ENCODE assay signal across 8 cellular contexts in genomic region chr17:1764705-1765104, GRCh38. TPM values are rescaled to one million over a fixed set of nuclear protein-coding genes. Genes with fewer than 3 reads are reported as not detected.
DNase-seq lines count a peak whose midpoint lies in the region; ATAC-seq and TF ChIP-seq lines count a peak whose summit lies in the region.
"Not testable (repeated sequence)": the region's sequence is repeated elsewhere in the genome, so short reads cannot be mapped to it uniquely, and the experiment has no call there.

No MANE protein-coding gene starts in this region.

- peak overlapping the region; percentile 66; the same call in 1 of the 2 replicates for H2AFZ ChIP-seq in SK-N-SH (ENCODE audit: low read depth)

- H3K4me3 ChIP-seq in CD8-positive, alpha-beta memory T cell (ENCODE audit: low read length); SK-N-SH (ENCODE audit: low read depth in 2 of 2, low read length in 1 of 2); heart right ventricle; muscle layer of duodenum (ENCODE audit: low read depth in 1 of 2, low read length in 2 of 2); upper lobe of right lung: not testable (repeated sequence)
- peak overlapping the region; percentile 66 to 95 (median 92) for H3K4me3 ChIP-seq in skeletal muscle tissue (ENCODE audit: low read length in 3 of 3)

- H3K4me3 Mint-ChIP-seq in CD8-positive, alpha-beta memory T cell, result peak overlapping the region in 5 of 7 donors; percentile 61 to 79 (median 69)
- H3K4me3 Mint-ChIP-seq in activated T-helper 17 cell treated with anti-CD3 and anti-CD28 coated beads, Interleukin-2, amount 50 U/mL, for 72 hours, result peak overlapping the region; percentile 33
- peak overlapping the region; percentile 65 for H3K4me3 Mint-ChIP-seq in central memory CD8-positive, alpha-beta T cell

- ATAC-seq in activated T-helper 17 cell treated with anti-CD3 and anti-CD28 coated beads, Interleukin-2, amount 50 U/mL, for 72 hours (replicated peaks); central memory CD8-positive, alpha-beta T cell (replicated peaks; ENCODE audit: extremely low read depth, poor library complexity, severe bottlenecking); upper lobe of right lung: not testable (repeated sequence)
- peak in 3 of 8 donors; percentile 18 to 35 (median 33) for ATAC-seq in heart right ventricle

- CTCF ChIA-PET in CD8-positive, alpha-beta memory T cell (lab: Charles Lee), result interaction anchor here (0.7 to 2.2 kb wide), 5 partner anchors 19 to 290 kb away, joined by 3 to 8 read pairs (median 4); no protein-coding TSS in a partner anchor
- CTCF ChIA-PET in SK-N-SH (lab: Yijun Ruan, JAX), result interaction anchor here (0.8 to 1.2 kb wide), 3 partner anchors 9 to 28 kb away, joined by 4 to 5 read pairs (median 4); no protein-coding TSS in a partner anchor

- H3K9ac ChIP-seq in SK-N-SH, result not testable (repeated sequence)
- peak overlapping the region; percentile 84 to 100 (median 98) for H3K9ac ChIP-seq in skeletal muscle tissue (ENCODE audit: low read depth in 1 of 3, low read length in 3 of 3)

- H3K4me2 ChIP-seq in SK-N-SH, result peak overlapping the region; percentile 88; the same call in 1 of the 2 replicates

- not testable (repeated sequence) for H4K20me1 ChIP-seq in SK-N-SH (ENCODE audit: insufficient read depth)

- not testable (repeated sequence) for TF ChIP-seq CTCF in SK-N-SH (IDR thresholded peaks at IDR 0.05); heart right ventricle (IDR thresholded peaks at IDR 0.05); upper lobe of right lung (IDR thresholded peaks at IDR 0.05)

- not testable (repeated sequence) for H3F3A ChIP-seq in SK-N-SH (replicated peaks; ENCODE audit: insufficient read depth)

- peaks cover 39% of the 10 kb centered on the region for H3K4me1 ChIP-seq in CD8-positive, alpha-beta memory T cell (ENCODE audit: insufficient read depth, low read length)
- peaks cover 28 to 34% of the 10 kb centered on the region in 2 experiments; a peak in 3 of 4 replicates for H3K4me1 ChIP-seq in SK-N-SH (ENCODE audit: control insufficient read depth in 1 of 2, insufficient read depth in 2 of 2, low read depth in 1 of 2, low read length in 1 of 2)
- peaks cover 0 to 43% (median 14%) of the 10 kb centered on the region in 9 donors for H3K4me1 ChIP-seq in heart right ventricle
- not testable (repeated sequence) for H3K4me1 ChIP-seq in muscle layer of duodenum (ENCODE audit: control insufficient read depth in 1 of 2, insufficient read depth in 2 of 2, low read length in 2 of 2)
- peaks cover 41 to 62% (median 48%) of the 10 kb centered on the region in 3 donors for H3K4me1 ChIP-seq in skeletal muscle tissue (ENCODE audit: control insufficient read depth in 3 of 3, insufficient read depth in 3 of 3, low read length in 3 of 3)
- peaks cover 31% of the 10 kb centered on the region for H3K4me1 ChIP-seq in upper lobe of right lung

- H3K27ac ChIP-seq in CD8-positive, alpha-beta memory T cell (ENCODE audit: low read depth, low read length), result not testable (repeated sequence)
- H3K27ac ChIP-seq in SK-N-SH (ENCODE audit: low read depth in 2 of 2, low read length in 1 of 2) (peak overlapping the region; percentile 51 to 98; a peak in 3 of 4 replicates), heart right ventricle (peak overlapping the region; percentile 43 to 90 (median 80)), muscle layer of duodenum (ENCODE audit: low read length) (peak overlapping the region; percentile 67), skeletal muscle tissue (ENCODE audit: low read depth, low read length) (peak overlapping the region; percentile 96), upper lobe of right lung (peak overlapping the region; percentile 82)

- not testable (repeated sequence) for H3K9me3 ChIP-seq in CD8-positive, alpha-beta memory T cell (ENCODE audit: low read length); SK-N-SH; heart right ventricle; muscle layer of duodenum (ENCODE audit: control insufficient read depth in 1 of 2, low read length in 2 of 2); skeletal muscle tissue (ENCODE audit: control insufficient read depth in 3 of 3, low read length in 3 of 3); upper lobe of right lung

- not testable (repeated sequence) for DNase-seq in CD8-positive, alpha-beta memory T cell; SK-N-SH; central memory CD8-positive, alpha-beta T cell (ENCODE audit: low spot score in 2 of 2); heart right ventricle; upper lobe of right lung

- not testable (repeated sequence) for H3K36me3 Mint-ChIP-seq in CD8-positive, alpha-beta memory T cell; activated T-helper 17 cell treated with anti-CD3 and anti-CD28 coated beads, Interleukin-2, amount 50 U/mL, for 72 hours (ENCODE audit: low read depth); central memory CD8-positive, alpha-beta T cell (ENCODE audit: insufficient read depth)

- WGBS in SK-N-SH (ENCODE audit: low lambda C conversion rate), result 92% methylated on average over 7 of the region's 7 CpGs
- WGBS in heart right ventricle, 2 donors, result 85 to 86% methylated on average over 7 of the region's 7 CpGs

- H3K9me3 Mint-ChIP-seq in CD8-positive, alpha-beta memory T cell; activated T-helper 17 cell treated with anti-CD3 and anti-CD28 coated beads, Interleukin-2, amount 50 U/mL, for 72 hours; central memory CD8-positive, alpha-beta T cell: not testable (repeated sequence)

- not testable (repeated sequence) for TF ChIP-seq RAD21 in SK-N-SH (IDR thresholded peaks at IDR 0.05; ENCODE audit: low read length)

- not testable (repeated sequence) for H3K36me3 ChIP-seq in CD8-positive, alpha-beta memory T cell (ENCODE audit: insufficient read depth, low read length); SK-N-SH (replicated peaks in 1 of 2; ENCODE audit: control insufficient read depth in 1 of 2, insufficient read depth in 2 of 2, low read length in 1 of 2); heart right ventricle; muscle layer of duodenum (ENCODE audit: control insufficient read depth in 1 of 2, insufficient read depth in 2 of 2, low read length in 2 of 2); upper lobe of right lung
- peaks cover 5 to 14% (median 8%) of the 10 kb centered on the region in 3 donors for H3K36me3 ChIP-seq in skeletal muscle tissue (ENCODE audit: control insufficient read depth in 3 of 3, insufficient read depth in 3 of 3, low read length in 3 of 3)

- POLR2A ChIA-PET in CD8-positive, alpha-beta memory T cell (lab: Charles Lee), result interaction anchor here (0.5 to 2.4 kb wide), 5 partner anchors 16 to 1990 kb away, joined by 4 to 14 read pairs (median 6); partner anchors contain the start of gene WDR81
- POLR2A ChIA-PET in SK-N-SH (lab: Yijun Ruan, JAX), result interaction anchor here (1.1 kb wide), 1 partner anchor 9 kb away, joined by 5 read pairs; no protein-coding TSS in a partner anchor

- H3K27me3 Mint-ChIP-seq in CD8-positive, alpha-beta memory T cell; activated T-helper 17 cell treated with anti-CD3 and anti-CD28 coated beads, Interleukin-2, amount 50 U/mL, for 72 hours; central memory CD8-positive, alpha-beta T cell: not testable (repeated sequence)

- H3K9me2 ChIP-seq in SK-N-SH, result not testable (repeated sequence)

- H3K79me2 ChIP-seq in SK-N-SH (ENCODE audit: insufficient read depth), result not testable (repeated sequence)

- intact Hi-C loops in heart right ventricle (cut with DNase I); upper lobe of right lung (cut with DNase I): not testable (repeated sequence)

- not testable (repeated sequence) for TF ChIP-seq EP300 in SK-N-SH (IDR thresholded peaks at IDR 0.05; ENCODE audit: borderline replicate concordance in 1 of 2, low read depth in 1 of 2, low read length in 1 of 2)

- not testable (repeated sequence) for H3K27me3 ChIP-seq in CD8-positive, alpha-beta memory T cell (ENCODE audit: insufficient read depth, low read length, poor library complexity, severe bottlenecking); SK-N-SH (ENCODE audit: insufficient read depth); heart right ventricle; muscle layer of duodenum (ENCODE audit: low read depth, low read length); skeletal muscle tissue (ENCODE audit: control insufficient read depth in 3 of 3, insufficient read depth in 3 of 3, low read length in 3 of 3); upper lobe of right lung

- H3K27ac Mint-ChIP-seq in CD8-positive, alpha-beta memory T cell, result peak overlapping the region in 7 of 8 donors; percentile 50 to 94 (median 89)
- H3K27ac Mint-ChIP-seq in activated T-helper 17 cell treated with anti-CD3 and anti-CD28 coated beads, Interleukin-2, amount 50 U/mL, for 72 hours, result peak overlapping the region; percentile 12
- H3K27ac Mint-ChIP-seq in central memory CD8-positive, alpha-beta T cell (ENCODE audit: low read depth), result peak overlapping the region; percentile 86

- H3K4me1 Mint-ChIP-seq in CD8-positive, alpha-beta memory T cell, result peaks cover 35 to 42% (median 35%) of the 10 kb centered on the region in 3 donors
- H3K4me1 Mint-ChIP-seq in activated T-helper 17 cell treated with anti-CD3 and anti-CD28 coated beads, Interleukin-2, amount 50 U/mL, for 72 hours, result peaks cover 14% of the 10 kb centered on the region
- H3K4me1 Mint-ChIP-seq in central memory CD8-positive, alpha-beta T cell, result peaks cover 18% of the 10 kb centered on the region

RNA-seq across cellular contexts. Expression of gene SERPINF1, which starts 2.8 kb away (rescaled TPM):
- 1 to 10 TPM; 1.2 to 2.1 TPM for total RNA-seq in CD8-positive, alpha-beta memory T cell
- polyA plus RNA-seq in CD8-positive, alpha-beta memory T cell, result 2.4 TPM
- polyA plus RNA-seq in SK-N-SH (2012; rRNA removed) (380 and 392 TPM in 2 replicates), heart right ventricle (100 to 1,000 TPM; 181 to 247 TPM)
- polyA plus RNA-seq in SK-N-SH (2012; cell fraction: cytosol; rRNA removed), result 248 and 316 TPM in 2 replicates
- polyA plus RNA-seq in SK-N-SH (2012; cell fraction: nucleus; rRNA removed), result 275 and 299 TPM in 2 replicates
- total RNA-seq in activated T-helper 17 cell treated with anti-CD3 and anti-CD28 coated beads, Interleukin-2, amount 50 U/mL, for 72 hours, result not detected
- total RNA-seq in heart right ventricle (100 to 1,000 TPM in 4 of 10 donors, 10 to 100 TPM in 6; 26.2 to 185 (median 89.1) TPM), skeletal muscle tissue (328 TPM), upper lobe of right lung (119 TPM)

RNA-seq across cellular contexts. Expression of gene SERPINF2, which starts 22.0 kb away (rescaled TPM):
- total RNA-seq in CD8-positive, alpha-beta memory T cell, result under 1 TPM; 0.13 to 0.33 TPM
- polyA plus RNA-seq in CD8-positive, alpha-beta memory T cell, result not detected
- polyA plus RNA-seq in SK-N-SH (2012; rRNA removed), result 0.16 and 0.26 TPM in 2 replicates
- polyA plus RNA-seq in SK-N-SH (2012; cell fraction: cytosol; rRNA removed), result 0.05 and 0.18 TPM in 2 replicates
- polyA plus RNA-seq in SK-N-SH (2012; cell fraction: nucleus; rRNA removed), result 1.0 and 1.5 TPM in 2 replicates
- total RNA-seq in activated T-helper 17 cell treated with anti-CD3 and anti-CD28 coated beads, Interleukin-2, amount 50 U/mL, for 72 hours, result under 1 TPM; 0.45 to 0.85 TPM
- 1 to 10 TPM in 3 of 10 donors, under 1 TPM in 5, not detected in 2; 0.18 to 1.3 (median 0.41) TPM for total RNA-seq in heart right ventricle
- 1 to 10 TPM; 2.0 to 2.8 TPM for polyA plus RNA-seq in heart right ventricle
- not detected for total RNA-seq in skeletal muscle tissue
- 21.6 TPM for total RNA-seq in upper lobe of right lung

RNA-seq across cellular contexts. Expression of gene WDR81, which starts 40.2 kb away (rescaled TPM):
- 10 to 100 TPM; 21.1 to 23.7 TPM for total RNA-seq in CD8-positive, alpha-beta memory T cell
- 20.4 TPM for polyA plus RNA-seq in CD8-positive, alpha-beta memory T cell
- polyA plus RNA-seq in SK-N-SH (2012; rRNA removed) (7.2 and 9.3 TPM in 2 replicates), heart right ventricle (10 to 100 TPM in 1 of 2 donors, 1 to 10 TPM in 1; 8.5 to 14.9 TPM)
- polyA plus RNA-seq in SK-N-SH (2012; cell fraction: cytosol; rRNA removed), result 2.4 and 4.3 TPM in 2 replicates
- 30.4 and 32.0 TPM in 2 replicates for polyA plus RNA-seq in SK-N-SH (2012; cell fraction: nucleus; rRNA removed)
- total RNA-seq in activated T-helper 17 cell treated with anti-CD3 and anti-CD28 coated beads, Interleukin-2, amount 50 U/mL, for 72 hours, result 10 to 100 TPM; 13.2 to 20.2 TPM
- total RNA-seq in heart right ventricle (10 to 100 TPM in 4 of 10 donors, 1 to 10 TPM in 6; 7.7 to 16.9 (median 9.2) TPM), skeletal muscle tissue (10.4 TPM), upper lobe of right lung (43.9 TPM)

RNA-seq across cellular contexts. Expression of gene TLCD2, which starts 54.5 kb away (rescaled TPM):
- under 1 TPM; 0.09 to 0.22 TPM for total RNA-seq in CD8-positive, alpha-beta memory T cell
- polyA plus RNA-seq in CD8-positive, alpha-beta memory T cell, result 0.32 TPM
- polyA plus RNA-seq in SK-N-SH (2012; rRNA removed), result 1.3 and 1.9 TPM in 2 replicates
- polyA plus RNA-seq in SK-N-SH (2012; cell fraction: cytosol; rRNA removed), result 1.7 and 1.9 TPM in 2 replicates
- polyA plus RNA-seq in SK-N-SH (2012; cell fraction: nucleus; rRNA removed), result 1.4 and 2.0 TPM in 2 replicates
- 1 to 10 TPM in 1 of 2 donors, under 1 TPM in 1; 0.26 to 1.1 TPM for total RNA-seq in activated T-helper 17 cell treated with anti-CD3 and anti-CD28 coated beads, Interleukin-2, amount 50 U/mL, for 72 hours
- total RNA-seq in heart right ventricle, result 1 to 10 TPM in 9 of 10 donors, under 1 TPM in 1; 0.96 to 6.0 (median 1.9) TPM
- 1 to 10 TPM; 1.6 to 3.2 TPM for polyA plus RNA-seq in heart right ventricle
- total RNA-seq in skeletal muscle tissue, result 2.1 TPM
- total RNA-seq in upper lobe of right lung, result 12.7 TPM

Comparison
In these comparisons a context has a peak if more than half of its experiments do, and no peak if none do; other contexts are left out.
1. H3K27ac Mint-ChIP-seq: peak in every context shown above with its lines; median percentile 89 in CD8-positive, alpha-beta memory T cell; 86 in central memory CD8-positive, alpha-beta T cell; 12 in activated T-helper 17 cell treated with anti-CD3 and anti-CD28 coated beads, Interleukin-2, amount 50 U/mL, for 72 hours.
2. RNA of gene SERPINF1, which starts 2.8 kb away (total RNA-seq): 328 TPM in skeletal muscle tissue (single experiment), 119 TPM in upper lobe of right lung (single experiment) and 26.2 to 185 TPM in heart right ventricle; 1.2 to 2.1 TPM in CD8-positive, alpha-beta memory T cell and not detected in activated T-helper 17 cell treated with anti-CD3 and anti-CD28 coated beads, Interleukin-2, amount 50 U/mL, for 72 hours; every median in the first group is over 4 times any median in the second.
3. Peak in every context shown above with its lines, with median percentiles within 50 percentile points of each other: H3K4me3 Mint-ChIP-seq.